1 cellular context compared by ENCODE assay signal in the genomic region with DNA sequence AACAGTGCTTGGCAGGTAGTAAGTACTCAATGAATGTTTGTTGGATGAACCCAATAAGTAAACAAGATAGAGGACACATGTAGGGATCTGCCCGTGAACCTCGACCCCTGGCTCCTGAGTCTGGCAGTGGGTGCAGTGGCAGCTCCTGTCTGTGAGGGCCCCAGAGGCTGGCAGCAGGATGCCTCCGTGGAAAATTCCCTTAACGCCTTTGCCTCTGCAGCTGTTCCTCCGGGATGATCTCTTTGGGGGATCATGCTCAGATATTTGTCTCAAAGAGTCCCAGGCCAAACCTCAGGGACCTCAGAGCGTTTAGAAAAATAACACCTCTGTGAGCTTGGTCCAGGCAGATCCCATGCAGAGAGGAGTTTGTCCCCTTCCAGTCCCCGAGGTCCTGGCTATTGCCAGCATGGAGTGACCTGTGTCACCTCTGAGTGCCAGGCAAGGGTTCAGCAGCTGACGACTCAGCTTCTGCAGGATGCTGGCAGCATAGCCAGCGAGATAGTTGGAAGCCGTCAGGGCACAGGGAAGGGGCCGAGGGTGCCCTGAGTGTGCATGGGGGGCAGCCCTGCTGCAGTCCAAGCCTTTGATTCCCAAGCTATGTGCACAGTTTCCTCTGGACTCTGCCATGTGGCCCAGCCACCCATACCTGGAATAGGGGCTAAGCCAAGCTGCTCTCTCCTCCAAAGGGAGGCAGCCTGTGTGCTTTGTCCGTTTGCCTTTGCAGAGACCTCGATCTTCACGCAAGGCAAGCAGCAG.
TF ChIP-seq lines count a peak whose summit lies in the region.

No MANE protein-coding gene starts in this region.

TF ChIP-seq in H1, 55 proteins besides CTCF, POLR2A, EP300 and RAD21:
- TF ChIP-seq MAFK (IDR thresholded peaks at IDR 0.05; ENCODE audit: low read depth, low read length) (no peak), RXRA (IDR thresholded peaks at IDR 0.05; ENCODE audit: insufficient read depth, low read depth, low read length) (no peak), CHD2 (IDR thresholded peaks at IDR 0.05; ENCODE audit: low read length) (no peak), NRF1 (IDR thresholded peaks at IDR 0.05; ENCODE audit: low read depth, low read length) (no peak), SIX5 (IDR thresholded peaks at IDR 0.05; ENCODE audit: low read depth, low read length) (no peak), SUZ12 (IDR thresholded peaks at IDR 0.05; ENCODE audit: low read length) (no peak), SRF (IDR thresholded peaks at IDR 0.05; ENCODE audit: low read depth, low read length) (no peak), CBX5 (IDR thresholded peaks at IDR 0.05; ENCODE audit: low read depth, low read length) (no peak), HDAC6 (IDR thresholded peaks at IDR 0.05; ENCODE audit: low read depth, low read length) (no peak), SP1 (IDR thresholded peaks at IDR 0.05; ENCODE audit: low read depth, low read length) (no peak)
- TF ChIP-seq, protein P1, sequence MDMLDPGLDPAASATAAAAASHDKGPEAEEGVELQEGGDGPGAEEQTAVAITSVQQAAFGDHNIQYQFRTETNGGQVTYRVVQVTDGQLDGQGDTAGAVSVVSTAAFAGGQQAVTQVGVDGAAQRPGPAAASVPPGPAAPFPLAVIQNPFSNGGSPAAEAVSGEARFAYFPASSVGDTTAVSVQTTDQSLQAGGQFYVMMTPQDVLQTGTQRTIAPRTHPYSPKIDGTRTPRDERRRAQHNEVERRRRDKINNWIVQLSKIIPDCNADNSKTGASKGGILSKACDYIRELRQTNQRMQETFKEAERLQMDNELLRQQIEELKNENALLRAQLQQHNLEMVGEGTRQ (IDR thresholded peaks at IDR 0.05; ENCODE audit: low read length) = no peak
- TF ChIP-seq, protein P2, sequence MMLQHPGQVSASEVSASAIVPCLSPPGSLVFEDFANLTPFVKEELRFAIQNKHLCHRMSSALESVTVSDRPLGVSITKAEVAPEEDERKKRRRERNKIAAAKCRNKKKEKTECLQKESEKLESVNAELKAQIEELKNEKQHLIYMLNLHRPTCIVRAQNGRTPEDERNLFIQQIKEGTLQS (IDR thresholded peaks at IDR 0.05; ENCODE audit: insufficient read depth, low read depth, low read length) = no peak
TF ChIP-seq in H1: peak in this region for 0.
